8 cellular contexts compared by ENCODE assay signal in genomic region chr19:11987405-11988231, GRCh38. TPM values are rescaled to one million over a fixed set of nuclear protein-coding genes. Genes with fewer than 3 reads are reported as not detected.
DNase-seq lines count a peak whose midpoint lies in the region; ATAC-seq and TF ChIP-seq lines count a peak whose summit lies in the region.

No MANE protein-coding gene starts in this region.

- ATAC-seq in GM19025 (IDR thresholded peaks at IDR 0.05; ENCODE audit: low read depth, unreplicated experiment), result peak; percentile 87
- peak; percentile 83 for ATAC-seq in HG03432 (IDR thresholded peaks at IDR 0.05; ENCODE audit: unreplicated experiment)
- ATAC-seq in lung (ENCODE audit: insufficient read depth, low FRiP score), result peak; percentile 99

- H3K9me3 ChIP-seq in lung (ENCODE audit: control insufficient read depth in 2 of 2, insufficient read depth in 1 of 2, low read length in 1 of 2), result peaks cover 0 to 2% of the 10 kb centered on the region in 2 donors

- no peaks in the 10 kb centered on the region for H3K27me3 ChIP-seq in lung (ENCODE audit: control insufficient read depth, insufficient read depth)

- peak; percentile 97 for DNase-seq in AG08395 (ENCODE audit: low spot score)
- DNase-seq in NCI-H748 treated with DMSO at 0.1 percent for 48 hours (lab: John Stamatoyannopoulos, UW), result peak; percentile 64
- peak; percentile 96 to 97 for DNase-seq in activated CD4-positive, alpha-beta T cell treated with anti-CD3 and anti-CD28 coated beads, Interleukin-2, amount 50 U/mL, for 48 hours
- DNase-seq in ecto neural progenitor cell (ENCODE audit: low spot score), result peak; percentile 95
- DNase-seq in lung (ENCODE audit: low spot score), result peak; percentile 97
- peak; percentile 70 to 89 (median 72) for DNase-seq in stimulated activated CD4-positive, alpha-beta T cell treated with anti-CD3 and anti-CD28 coated beads, TNF-alpha, amount 100 ng/mL, for 1 hour (ENCODE audit: low read depth in 3 of 3, low spot score in 1 of 3)

- TF ChIP-seq CTCF in lung (IDR thresholded peaks at IDR 0.05; ENCODE audit: control extremely low read depth, extremely low read depth), result no peak

- peak overlapping the region; percentile 92 for H3K4me3 ChIP-seq in lung

- peak overlapping the region; percentile 95 to 96 for H3K27ac ChIP-seq in lung (ENCODE audit: low read depth in 1 of 2, low read length in 1 of 2)

- WGBS in lung, 2 donors, result 0 to 1% methylated on average over 52 of the region's 52 CpGs

- no peaks in the 10 kb centered on the region for H3K36me3 ChIP-seq in lung (ENCODE audit: control insufficient read depth in 2 of 2, insufficient read depth in 2 of 2, low read length in 2 of 2)

- H3K4me1 ChIP-seq in lung (ENCODE audit: control insufficient read depth in 2 of 2, insufficient read depth in 2 of 2, low read length in 2 of 2), result no peaks in the 10 kb centered on the region

RNA-seq across cellular contexts. Expression of gene ZNF763, which starts 22.8 kb away (rescaled TPM):
- 1 to 10 TPM; 3.3 to 7.2 TPM for total RNA-seq in lung
- polyA plus RNA-seq in lung, result 1 to 10 TPM; 3.2 to 6.2 TPM

RNA-seq across cellular contexts. Expression of gene ZNF433, which starts 47.9 kb away (rescaled TPM):
- total RNA-seq in lung, result 10 to 100 TPM in 1 of 2 donors, 1 to 10 TPM in 1; 5.8 to 26.5 TPM
- 1 to 10 TPM; 4.4 to 5.1 TPM for polyA plus RNA-seq in lung

Comparison
In these comparisons a context has a peak if more than half of its experiments do, and no peak if none do; other contexts are left out.
1. Peak in every context shown above with its lines: DNase-seq, ATAC-seq, H3K4me3 ChIP-seq and H3K27ac ChIP-seq.